In the genomic region with DNA sequence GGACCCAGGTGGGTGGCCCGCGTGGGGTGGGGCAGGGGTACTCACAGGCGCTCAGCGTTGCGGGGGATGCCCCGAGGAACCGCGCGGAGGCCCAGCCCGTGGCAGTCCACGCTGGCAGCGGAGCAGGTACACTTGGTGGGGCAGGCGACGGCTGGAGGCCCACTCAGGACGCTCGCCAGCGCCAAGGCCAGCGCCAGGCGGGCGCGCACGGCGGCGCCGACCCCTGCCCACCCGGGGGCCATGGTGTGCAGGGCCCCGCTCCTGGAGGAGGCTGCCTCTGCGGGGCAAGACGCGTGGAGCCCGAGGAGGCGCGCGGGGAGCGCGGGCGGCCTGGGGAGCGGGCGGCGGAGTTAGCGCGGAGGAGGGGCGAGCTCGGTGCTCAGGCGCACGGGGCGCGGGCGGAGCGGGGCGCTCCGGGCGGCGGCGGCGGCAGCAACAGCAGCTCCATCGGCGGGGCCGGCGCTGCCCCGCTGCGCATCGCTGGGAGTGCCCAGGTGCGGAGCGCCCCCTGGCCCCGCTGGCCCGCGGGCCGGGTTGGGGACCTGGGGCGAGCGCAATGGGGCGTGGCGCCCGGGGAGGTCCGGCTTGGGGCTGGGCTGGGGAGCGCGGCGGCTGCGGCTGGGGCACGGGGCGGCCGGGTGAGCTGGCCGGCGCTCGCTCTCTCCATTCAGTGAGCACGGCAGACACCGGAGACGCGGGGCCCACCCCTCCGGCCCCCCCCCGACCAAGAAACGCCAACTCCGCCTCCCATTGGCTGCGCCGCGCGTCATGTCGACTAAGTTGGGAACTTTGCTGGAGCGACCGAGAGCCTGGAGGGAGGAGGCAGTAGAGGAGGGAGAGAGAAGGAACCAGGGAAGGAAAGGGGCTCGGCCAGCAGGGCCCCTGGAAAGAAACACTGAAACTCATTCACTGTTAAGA, we compare ENCODE assay signal across 9 cellular contexts. TPM values are rescaled to one million over a fixed set of nuclear protein-coding genes. Genes with fewer than 3 reads are reported as not detected.
DNase-seq lines count a peak whose midpoint lies in the region; ATAC-seq and TF ChIP-seq lines count a peak whose summit lies in the region.
"Had no signal": no experiment of that assay in that cellular context is flagged by ENCODE, and none has a peak within 500 bp of the region (broad histone marks: within the 10 kb centered on the region; RNA-seq: fewer than 3 reads in every experiment).

A gene (minus strand): TSS at position 672 of the 918 bp plus-strand sequence. CDS start 430 bp downstream, at position 242.

- no peaks in the 10 kb centered on the region for H3K9me3 Mint-ChIP-seq in endodermal cell
- H3K9me3 Mint-ChIP-seq: stimulated activated naive CD8-positive, alpha-beta T cell treated with anti-CD3 and anti-CD28 coated beads, Interleukin-15, Interleukin-2, amounts not matched to agents 100 ng/mL and 50 ng/mL, for 24 hours had no signal

- no peaks in the 10 kb centered on the region for H3K36me3 ChIP-seq in endodermal cell (ENCODE audit: control insufficient read depth, insufficient read depth, low read length)
- H3K36me3 ChIP-seq in effector memory CD4-positive, alpha-beta T cell (ENCODE audit: control insufficient read depth, insufficient read depth, low read length) = no peaks in the 10 kb centered on the region

- 2 to 3% methylated on average over 32 to 101 of the region's 101 CpGs for WGBS in endodermal cell (ENCODE audit: insufficient coverage in 1 of 2, insufficient read length in 1 of 2), 2 experiments

- H3K9ac ChIP-seq in endodermal cell (ENCODE audit: extremely low read depth, low read length, poor library complexity, severe bottlenecking) = no peak within 1 kb of the TSS

- H3K4me1 Mint-ChIP-seq in endodermal cell = peaks cover 15% of the 10 kb centered on the region

- peaks cover 76% of the 10 kb centered on the region for H3K27me3 Mint-ChIP-seq in endodermal cell (ENCODE audit: insufficient read depth)

- peak within 1 kb of the TSS; percentile 38 for H3K4me3 ChIP-seq in AG04450 (ENCODE audit: low read depth, low read length)
- peak within 1 kb of the TSS; percentile 77 for H3K4me3 ChIP-seq in endodermal cell (ENCODE audit: low read length)
- H3K4me3 ChIP-seq in effector memory CD4-positive, alpha-beta T cell (ENCODE audit: insufficient read depth, low read depth, low read length, poor library complexity, severe bottlenecking) = no peak within 1 kb of the TSS

- POLR2A ChIA-PET in AG04450 (lab: Yijun Ruan, JAX) = no interaction called here
- POLR2A ChIA-PET in GM10248 (lab: Yijun Ruan, JAX) = no interaction called here

- H3K9me3 ChIP-seq in AG04450 (ENCODE audit: control insufficient read depth, insufficient read depth, low read length) (no peaks in the 10 kb centered on the region; the same call in 1 of the 2 replicates), endodermal cell (ENCODE audit: control insufficient read depth, low read length) (no peaks in the 10 kb centered on the region)
- H3K9me3 ChIP-seq in effector memory CD4-positive, alpha-beta T cell (ENCODE audit: control insufficient read depth, low read length) = no peaks in the 10 kb centered on the region

- H3K36me3 Mint-ChIP-seq in endodermal cell (ENCODE audit: low read depth) = no peaks in the 10 kb centered on the region

- H3K27ac ChIP-seq in AG04450 (ENCODE audit: low read depth, low read length) (no peak within 1 kb of the TSS), endodermal cell (ENCODE audit: low read depth, low read length) (no peak within 1 kb of the TSS)
- H3K27ac ChIP-seq in effector memory CD4-positive, alpha-beta T cell (ENCODE audit: insufficient read depth, low read length, poor library complexity, severe bottlenecking) = no peak within 1 kb of the TSS

- no peaks in the 10 kb centered on the region for H3K4me1 ChIP-seq in endodermal cell (ENCODE audit: control insufficient read depth, insufficient read depth, low read length)
- H3K4me1 ChIP-seq in effector memory CD4-positive, alpha-beta T cell (ENCODE audit: control insufficient read depth, insufficient read depth, low read length, poor library complexity, severe bottlenecking) = no peaks in the 10 kb centered on the region

- CTCF ChIA-PET in AG04450 (lab: Charles Lee) (interaction anchor here (0.7 to 5.1 kb wide), 5 partner anchors 70 to 621 kb away, joined by 3 to 26 read pairs (median 4); no protein-coding TSS in a partner anchor), GM10248 (lab: Yijun Ruan, JAX) (interaction anchor here (1.2 to 2.4 kb wide), 3 partner anchors 8 to 341 kb away, joined by 3 to 6 read pairs (median 6); no protein-coding TSS in a partner anchor)

- peaks cover 28% of the 10 kb centered on the region for H3K27me3 ChIP-seq in AG04450 (ENCODE audit: control insufficient read depth, insufficient read depth, low read length)
- peaks cover 76% of the 10 kb centered on the region for H3K27me3 ChIP-seq in endodermal cell (ENCODE audit: control insufficient read depth, insufficient read depth, low read length, poor library complexity, severe bottlenecking)
- H3K27me3 ChIP-seq in effector memory CD4-positive, alpha-beta T cell (replicated peaks; ENCODE audit: control insufficient read depth, insufficient read depth, low read length, poor library complexity, severe bottlenecking) = no peaks in the 10 kb centered on the region

- DNase-seq in AG04450 (ENCODE audit: low read depth, low spot score) (no peak), NCI-H128 (lab: John Stamatoyannopoulos, UW; ENCODE audit: unreplicated experiment) (peak; percentile 4), endodermal cell (peak; percentile 94), mesenteric fat pad (ENCODE audit: low spot score) (no peak), GM10248 (ENCODE audit: extremely low spot score) (no peak), NCI-H2029 treated with DMSO at 0.1 percent for 48 hours (lab: John Stamatoyannopoulos, UW) (no peak)
- no peak for DNase-seq in effector memory CD4-positive, alpha-beta T cell

- peak within 1 kb of the TSS; percentile 60 for H3K4me3 Mint-ChIP-seq in endodermal cell
- H3K4me3 Mint-ChIP-seq: stimulated activated naive CD8-positive, alpha-beta T cell treated with anti-CD3 and anti-CD28 coated beads, Interleukin-15, Interleukin-2, amounts not matched to agents 100 ng/mL and 50 ng/mL, for 24 hours had no signal

- no peak for ATAC-seq in GM18861 (IDR thresholded peaks at IDR 0.05; ENCODE audit: unreplicated experiment)

- TF ChIP-seq CTCF in AG04450 (IDR thresholded peaks at IDR 0.05; ENCODE audit: low read depth, low read length) = no peak
- peak; percentile 41 for TF ChIP-seq CTCF in endodermal cell (conservative IDR thresholded peaks at IDR 0.05)
- TF ChIP-seq CTCF in GM10248 (IDR thresholded peaks at IDR 0.05; ENCODE audit: control extremely low read depth, extremely low read depth, low read depth, missing control alignments) = no peak

- H3K27ac Mint-ChIP-seq in endodermal cell = no peak within 1 kb of the TSS
- H3K27ac Mint-ChIP-seq: stimulated activated naive CD8-positive, alpha-beta T cell treated with anti-CD3 and anti-CD28 coated beads, Interleukin-15, Interleukin-2, amounts not matched to agents 100 ng/mL and 50 ng/mL, for 24 hours had no signal

RNA-seq across cellular contexts. Expression of the gene that starts here (rescaled TPM):
- 0.17 and 0.26 TPM in 2 replicates for polyA plus RNA-seq in AG04450 (2011; rRNA removed)
- 0.28 and 0.48 TPM in 2 replicates for polyA minus RNA-seq in AG04450 (2011; rRNA and poly(A)+ RNA removed)
- 1 to 10 TPM; 2.5 to 3.4 TPM for total RNA-seq in endodermal cell
- 12.4 TPM for polyA plus RNA-seq in endodermal cell (2013, experiment 1 of 2)
- polyA plus RNA-seq in endodermal cell (2013, experiment 2 of 2) = 14.2 TPM
- 83.6 TPM for total RNA-seq in mesenteric fat pad

Comparison
In these comparisons a context has a peak if more than half of its experiments do, and no peak if none do; other contexts are left out.
1. RNA of the gene that starts here (total RNA-seq): 83.6 TPM in mesenteric fat pad (single experiment); 2.5 to 3.4 TPM in endodermal cell; every median in the first group is over 10 times any median in the second.
2. DNase-seq: peak in NCI-H128 (single experiment) and endodermal cell (single experiment); none in AG04450 (single experiment), mesenteric fat pad (single experiment), GM10248 (single experiment), NCI-H2029 treated with DMSO at 0.1 percent for 48 hours (single experiment) and effector memory CD4-positive, alpha-beta T cell (0 of 3).